13 cellular contexts compared by ENCODE assay signal in genomic region chr15:73485845-73486379, GRCh38. TPM values are rescaled to one million over a fixed set of nuclear protein-coding genes. Genes with fewer than 3 reads are reported as not detected.
"Had no signal": no experiment of that assay in that cellular context is flagged by ENCODE, and none has a peak within 500 bp of the region (broad histone marks: within the 10 kb centered on the region; RNA-seq: fewer than 3 reads in every experiment).

No MANE protein-coding gene starts in this region.

RNA-seq across cellular contexts. Expression of gene REC114, which starts 42.9 kb away (rescaled TPM):
- total RNA-seq: ascending aorta; esophagus mucosa; gastrocnemius medialis; kidney epithelial cell; mucosa of gallbladder; naive thymus-derived CD4-positive, alpha-beta T cell; osteoblast; progenitor cell of endocrine pancreas; suprapubic skin; T-helper 17 cell; transverse colon; vagina had no signal
- polyA plus RNA-seq: naive thymus-derived CD4-positive, alpha-beta T cell; small intestine had no signal
